Comparison of ENCODE assay signal across 1 cellular context in genomic region chr4:7215187-7215586, GRCh38. TPM values are rescaled to one million over a fixed set of nuclear protein-coding genes. Genes with fewer than 3 reads are reported as not detected.
"Had no signal": no experiment of that assay in that cellular context is flagged by ENCODE, and none has a peak within 500 bp of the region (broad histone marks: within the 10 kb centered on the region; RNA-seq: fewer than 3 reads in every experiment).

No MANE protein-coding gene starts in this region.

RNA-seq across cellular contexts. Expression of gene SORCS2, which starts 22.8 kb away (rescaled TPM):
- polyA plus RNA-seq: naive thymus-derived CD4-positive, alpha-beta T cell had no signal
